In the genomic region with DNA sequence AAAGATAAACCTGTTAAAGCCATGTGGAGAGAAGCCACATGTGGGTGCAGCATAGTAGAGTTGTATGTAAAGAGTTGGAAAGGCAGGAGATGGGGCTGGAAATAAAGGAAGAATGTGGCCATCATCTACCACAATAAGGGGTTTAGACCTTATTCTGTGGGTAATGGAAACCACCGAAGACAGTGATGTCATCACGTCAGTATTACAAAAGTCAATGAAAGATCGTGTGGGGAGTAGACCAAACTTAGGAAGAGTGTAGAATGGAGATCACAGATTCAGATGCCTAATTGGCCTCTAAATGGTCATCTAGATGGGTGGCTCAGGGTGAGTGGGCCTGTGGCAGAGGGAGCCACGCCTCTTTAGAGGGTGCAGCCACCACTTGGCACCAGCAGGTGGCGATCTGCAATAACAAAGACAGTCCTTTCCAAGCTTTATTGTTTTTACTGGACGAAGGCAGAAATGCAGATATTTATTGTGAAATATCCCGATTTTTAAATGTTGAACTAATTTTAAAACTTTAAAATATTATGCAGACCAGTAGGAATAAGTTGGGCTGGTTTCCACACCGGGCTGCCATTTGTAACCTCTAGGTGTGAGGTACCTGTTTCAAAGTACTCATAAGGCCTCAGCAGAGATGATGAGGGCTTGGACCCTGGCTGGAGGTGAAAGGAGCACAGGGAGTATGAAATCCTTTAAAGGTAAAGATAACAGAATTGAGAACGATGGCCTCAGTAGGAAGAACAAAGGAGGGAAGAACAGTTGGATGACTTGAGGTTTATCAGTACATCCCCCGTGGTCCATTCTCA, we compare ENCODE assay signal across 8 cellular contexts.
DNase-seq lines count a peak whose midpoint lies in the region; ATAC-seq, FAIRE-seq and TF ChIP-seq lines count a peak whose summit lies in the region.

No MANE protein-coding gene starts in this region.

- FAIRE-seq in small intestine (lab: Jason Lieb, UNC) = no peak

- TF ChIP-seq CTCF in heart right ventricle (IDR thresholded peaks at IDR 0.05) = peak; percentile 66 to 86 (median 77)

- peak; percentile 2 for DNase-seq in stimulated activated CD4-positive, alpha-beta T cell treated with anti-CD3 and anti-CD28 coated beads, Interleukin-12 subunit alpha, Interleukin-12 subunit beta, amount 100 ng/mL, for 4 hours
- DNase-seq in stimulated activated CD4-positive, alpha-beta T cell treated with anti-CD3 and anti-CD28 coated beads, Interleukin-4, amount 100 ng/mL, for 4 hours = no peak
- peak; percentile 20 for DNase-seq in NCI-H146 treated with DMSO at 0.1 percent for 48 hours (lab: John Stamatoyannopoulos, UW; ENCODE audit: unreplicated experiment)
- DNase-seq in activated T-cell treated with anti-CD3 and anti-CD28 coated beads, Interleukin-2, amount 50 U/mL, for 48 hours = peak; percentile 66 to 67
- peak; percentile 29 to 31 for DNase-seq in heart right ventricle
- peak; percentile 34 for DNase-seq in small intestine
- DNase-seq in NCI-H2107 (lab: John Stamatoyannopoulos, UW) = no peak

- peak; percentile 65 for ATAC-seq in HG02588 (IDR thresholded peaks at IDR 0.05; ENCODE audit: unreplicated experiment)
- ATAC-seq in heart right ventricle = peak in 5 of 8 donors; percentile 50 to 61 (median 57)

- intact Hi-C loops in heart right ventricle (cut with DNase I) = loop anchor here in 2 of 10 donors (5.0 to 10.0 kb wide), 2 partner anchors 194 to 417 kb away; no protein-coding TSS in a partner anchor

- H3K36me3 ChIP-seq in heart right ventricle (peaks cover 0 to 63% (median 9%) of the 10 kb centered on the region in 9 donors), small intestine (ENCODE audit: control insufficient read depth in 2 of 2, insufficient read depth in 2 of 2, low read length in 2 of 2) (no peaks in the 10 kb centered on the region)

- WGBS in heart right ventricle, 2 donors = 55 to 57% methylated on average over 10 of the region's 10 CpGs
- 57 to 67% (median 65%) methylated on average over 10 of the region's 10 CpGs for WGBS in small intestine, 3 donors

- peaks cover 0 to 16% (median 0%) of the 10 kb centered on the region in 9 donors for H3K4me1 ChIP-seq in heart right ventricle
- H3K4me1 ChIP-seq in small intestine (ENCODE audit: control insufficient read depth in 2 of 2, insufficient read depth in 1 of 2, low read depth in 1 of 2, low read length in 1 of 2) = no peaks in the 10 kb centered on the region

- H3K27ac ChIP-seq in heart right ventricle = no peak overlapping the region
- no peak overlapping the region for H3K27ac ChIP-seq in small intestine (ENCODE audit: low read depth in 1 of 2, low read length in 1 of 2)

- no peaks in the 10 kb centered on the region for H3K9me3 ChIP-seq in heart right ventricle
- H3K9me3 ChIP-seq in small intestine (ENCODE audit: control insufficient read depth, low read depth) = no peaks in the 10 kb centered on the region

- H3K27me3 ChIP-seq in heart right ventricle = no peaks in the 10 kb centered on the region
- no peaks in the 10 kb centered on the region for H3K27me3 ChIP-seq in small intestine (ENCODE audit: control insufficient read depth in 2 of 2, insufficient read depth in 2 of 2, low read length in 2 of 2)

- no peak overlapping the region for H3K4me3 ChIP-seq in heart right ventricle
- no peak overlapping the region for H3K4me3 ChIP-seq in small intestine (ENCODE audit: low read depth in 1 of 2, low read length in 2 of 2)

Comparison
In these comparisons a context has a peak if more than half of its experiments do, and no peak if none do; other contexts are left out.
1. DNase-seq: peak in stimulated activated CD4-positive, alpha-beta T cell treated with anti-CD3 and anti-CD28 coated beads, Interleukin-12 subunit alpha, Interleukin-12 subunit beta, amount 100 ng/mL, for 4 hours (single experiment), NCI-H146 treated with DMSO at 0.1 percent for 48 hours (single experiment), activated T-cell treated with anti-CD3 and anti-CD28 coated beads, Interleukin-2, amount 50 U/mL, for 48 hours (2 of 2), heart right ventricle (2 of 2) and small intestine (single experiment); none in stimulated activated CD4-positive, alpha-beta T cell treated with anti-CD3 and anti-CD28 coated beads, Interleukin-4, amount 100 ng/mL, for 4 hours (0 of 2) and NCI-H2107 (single experiment).